In the genomic region with DNA sequence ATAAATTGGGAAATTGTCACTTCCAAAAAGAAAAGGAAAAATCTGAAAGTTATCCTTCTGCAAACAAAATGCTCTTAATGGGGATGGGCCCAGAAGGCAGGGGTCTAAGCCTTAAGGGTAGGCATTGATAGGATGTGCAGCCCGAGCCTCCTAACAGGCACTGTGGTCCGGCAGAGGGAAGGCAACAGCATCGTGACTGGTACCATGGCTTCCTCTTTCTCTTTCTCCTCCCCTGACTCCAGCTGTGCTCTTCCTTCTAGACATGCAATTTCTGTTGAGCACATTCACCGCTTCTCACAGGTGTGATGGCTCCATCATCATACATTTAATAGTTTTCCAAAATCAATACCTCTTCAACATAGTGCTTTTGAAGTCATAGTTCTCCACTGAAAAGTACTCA, we compare ENCODE assay signal across 1 cellular context.
TF ChIP-seq lines count a peak whose summit lies in the region.

No MANE protein-coding gene starts in this region.

TF ChIP-seq in GM23338, 12 proteins besides CTCF, POLR2A, EP300 and RAD21 (continued from another document):
- TF ChIP-seq REST (IDR thresholded peaks at IDR 0.05; ENCODE audit: unreplicated experiment) (no peak), STAT1 (IDR thresholded peaks at IDR 0.05; ENCODE audit: unreplicated experiment) (no peak), JUNB (IDR thresholded peaks at IDR 0.05; ENCODE audit: unreplicated experiment) (no peak), EZH2 (IDR thresholded peaks at IDR 0.05; ENCODE audit: low read depth, unreplicated experiment) (no peak), ZNF114 (CRISPR knock-in tag; IDR thresholded peaks at IDR 0.05) (no peak)
- TF ChIP-seq, protein P1, sequence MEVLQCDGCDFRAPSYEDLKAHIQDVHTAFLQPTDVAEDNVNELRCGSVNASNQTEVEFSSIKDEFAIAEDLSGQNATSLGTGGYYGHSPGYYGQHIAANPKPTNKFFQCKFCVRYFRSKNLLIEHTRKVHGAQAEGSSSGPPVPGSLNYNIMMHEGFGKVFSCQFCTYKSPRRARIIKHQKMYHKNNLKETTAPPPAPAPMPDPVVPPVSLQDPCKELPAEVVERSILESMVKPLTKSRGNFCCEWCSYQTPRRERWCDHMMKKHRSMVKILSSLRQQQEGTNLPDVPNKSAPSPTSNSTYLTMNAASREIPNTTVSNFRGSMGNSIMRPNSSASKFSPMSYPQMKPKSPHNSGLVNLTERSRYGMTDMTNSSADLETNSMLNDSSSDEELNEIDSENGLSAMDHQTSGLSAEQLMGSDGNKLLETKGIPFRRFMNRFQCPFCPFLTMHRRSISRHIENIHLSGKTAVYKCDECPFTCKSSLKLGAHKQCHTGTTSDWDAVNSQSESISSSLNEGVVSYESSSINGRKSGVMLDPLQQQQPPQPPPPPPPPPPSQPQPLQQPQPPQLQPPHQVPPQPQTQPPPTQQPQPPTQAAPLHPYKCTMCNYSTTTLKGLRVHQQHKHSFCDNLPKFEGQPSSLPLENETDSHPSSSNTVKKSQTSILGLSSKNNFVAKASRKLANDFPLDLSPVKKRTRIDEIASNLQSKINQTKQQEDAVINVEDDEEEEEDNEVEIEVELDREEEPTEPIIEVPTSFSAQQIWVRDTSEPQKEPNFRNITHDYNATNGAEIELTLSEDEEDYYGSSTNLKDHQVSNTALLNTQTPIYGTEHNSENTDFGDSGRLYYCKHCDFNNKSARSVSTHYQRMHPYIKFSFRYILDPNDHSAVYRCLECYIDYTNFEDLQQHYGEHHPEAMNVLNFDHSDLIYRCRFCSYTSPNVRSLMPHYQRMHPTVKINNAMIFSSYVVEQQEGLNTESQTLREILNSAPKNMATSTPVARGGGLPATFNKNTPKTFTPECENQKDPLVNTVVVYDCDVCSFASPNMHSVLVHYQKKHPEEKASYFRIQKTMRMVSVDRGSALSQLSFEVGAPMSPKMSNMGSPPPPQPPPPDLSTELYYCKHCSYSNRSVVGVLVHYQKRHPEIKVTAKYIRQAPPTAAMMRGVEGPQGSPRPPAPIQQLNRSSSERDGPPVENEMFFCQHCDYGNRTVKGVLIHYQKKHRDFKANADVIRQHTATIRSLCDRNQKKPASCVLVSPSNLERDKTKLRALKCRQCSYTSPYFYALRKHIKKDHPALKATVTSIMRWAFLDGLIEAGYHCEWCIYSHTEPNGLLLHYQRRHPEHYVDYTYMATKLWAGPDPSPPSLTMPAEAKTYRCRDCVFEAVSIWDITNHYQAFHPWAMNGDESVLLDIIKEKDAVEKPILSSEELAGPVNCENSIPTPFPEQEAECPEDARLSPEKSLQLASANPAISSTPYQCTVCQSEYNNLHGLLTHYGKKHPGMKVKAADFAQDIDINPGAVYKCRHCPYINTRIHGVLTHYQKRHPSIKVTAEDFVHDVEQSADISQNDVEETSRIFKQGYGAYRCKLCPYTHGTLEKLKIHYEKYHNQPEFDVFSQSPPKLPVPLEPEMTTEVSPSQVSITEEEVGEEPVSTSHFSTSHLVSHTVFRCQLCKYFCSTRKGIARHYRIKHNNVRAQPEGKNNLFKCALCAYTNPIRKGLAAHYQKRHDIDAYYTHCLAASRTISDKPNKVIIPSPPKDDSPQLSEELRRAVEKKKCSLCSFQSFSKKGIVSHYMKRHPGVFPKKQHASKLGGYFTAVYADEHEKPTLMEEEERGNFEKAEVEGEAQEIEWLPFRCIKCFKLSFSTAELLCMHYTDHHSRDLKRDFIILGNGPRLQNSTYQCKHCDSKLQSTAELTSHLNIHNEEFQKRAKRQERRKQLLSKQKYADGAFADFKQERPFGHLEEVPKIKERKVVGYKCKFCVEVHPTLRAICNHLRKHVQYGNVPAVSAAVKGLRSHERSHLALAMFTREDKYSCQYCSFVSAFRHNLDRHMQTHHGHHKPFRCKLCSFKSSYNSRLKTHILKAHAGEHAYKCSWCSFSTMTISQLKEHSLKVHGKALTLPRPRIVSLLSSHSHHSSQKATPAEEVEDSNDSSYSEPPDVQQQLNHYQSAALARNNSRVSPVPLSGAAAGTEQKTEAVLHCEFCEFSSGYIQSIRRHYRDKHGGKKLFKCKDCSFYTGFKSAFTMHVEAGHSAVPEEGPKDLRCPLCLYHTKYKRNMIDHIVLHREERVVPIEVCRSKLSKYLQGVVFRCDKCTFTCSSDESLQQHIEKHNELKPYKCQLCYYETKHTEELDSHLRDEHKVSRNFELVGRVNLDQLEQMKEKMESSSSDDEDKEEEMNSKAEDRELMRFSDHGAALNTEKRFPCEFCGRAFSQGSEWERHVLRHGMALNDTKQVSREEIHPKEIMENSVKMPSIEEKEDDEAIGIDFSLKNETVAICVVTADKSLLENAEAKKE (CRISPR knock-in tag; IDR thresholded peaks at IDR 0.05): no peak
- TF ChIP-seq, protein P2, sequence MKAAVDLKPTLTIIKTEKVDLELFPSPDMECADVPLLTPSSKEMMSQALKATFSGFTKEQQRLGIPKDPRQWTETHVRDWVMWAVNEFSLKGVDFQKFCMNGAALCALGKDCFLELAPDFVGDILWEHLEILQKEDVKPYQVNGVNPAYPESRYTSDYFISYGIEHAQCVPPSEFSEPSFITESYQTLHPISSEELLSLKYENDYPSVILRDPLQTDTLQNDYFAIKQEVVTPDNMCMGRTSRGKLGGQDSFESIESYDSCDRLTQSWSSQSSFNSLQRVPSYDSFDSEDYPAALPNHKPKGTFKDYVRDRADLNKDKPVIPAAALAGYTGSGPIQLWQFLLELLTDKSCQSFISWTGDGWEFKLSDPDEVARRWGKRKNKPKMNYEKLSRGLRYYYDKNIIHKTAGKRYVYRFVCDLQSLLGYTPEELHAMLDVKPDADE (IDR thresholded peaks at IDR 0.05): no peak
TF ChIP-seq in GM23338: peak in this region for 0.
